Comparison of ENCODE assay signal across 33 cellular contexts in genomic region chr13:39567569-39567968, GRCh38. TPM values are rescaled to one million over a fixed set of nuclear protein-coding genes. Genes with fewer than 3 reads are reported as not detected.
DNase-seq lines count a peak whose midpoint lies in the region; ATAC-seq, FAIRE-seq and TF ChIP-seq lines count a peak whose summit lies in the region.
"Had no signal": no experiment of that assay in that cellular context is flagged by ENCODE, and none has a peak within 500 bp of the region (broad histone marks: within the 10 kb centered on the region; RNA-seq: fewer than 3 reads in every experiment).

No MANE protein-coding gene starts in this region.

- no peak overlapping the region for H2AFZ ChIP-seq in IMR-90 (replicated peaks; ENCODE audit: low read length, poor library complexity)
- H2AFZ ChIP-seq in K562 (ENCODE audit: low read depth, low read length), result no peak overlapping the region
- H2AFZ ChIP-seq: GM23248, PC-9 had no signal

- no CpG with 5 or more reads among the region's 1 CpG for WGBS in IMR-90 (ENCODE audit: extremely low coverage in 2 of 2, insufficient read length in 1 of 2), 2 experiments
- WGBS in K562 (ENCODE audit: insufficient coverage, low coverage, missing lambda C conversion rate), result 0% methylated on average over 1 of the region's 1 CpG

- peak overlapping the region; percentile 30; the same call in 1 of the 2 replicates for H3K4ac ChIP-seq in IMR-90 (ENCODE audit: low read depth, low read length)

- H3K36me3 Mint-ChIP-seq in nephron progenitor cell (ENCODE audit: low read depth), result no peaks in the 10 kb centered on the region
- no peaks in the 10 kb centered on the region for H3K36me3 Mint-ChIP-seq in CD4-positive, alpha-beta memory T cell
- no peaks in the 10 kb centered on the region for H3K36me3 Mint-ChIP-seq in naive thymus-derived CD8-positive, alpha-beta T cell
- H3K36me3 Mint-ChIP-seq: activated naive CD4-positive, alpha-beta T cell treated with anti-CD3 and anti-CD28 coated beads, Interleukin-2, amount 50 U/mL, for 24 hours; naive thymus-derived CD4-positive, alpha-beta T cell; stimulated activated effector memory CD8-positive, alpha-beta T cell treated with anti-CD3 and anti-CD28 coated beads, Interleukin-12 subunit alpha, Interleukin-12 subunit beta, amount 100 ng/mL, for 72 hours had no signal

- peak overlapping the region; percentile 58 for H2BK120ac ChIP-seq in IMR-90 (ENCODE audit: low read depth, low read length)

- no peak for TF ChIP-seq CTCF in IMR-90 (conservative IDR thresholded peaks at IDR 0.05; ENCODE audit: low read depth, low read length)
- TF ChIP-seq CTCF in K562 (IDR thresholded peaks at IDR 0.05 in 2 of 3, conservative IDR thresholded peaks at IDR 0.05 in 1 of 3; ENCODE audit: insufficient read depth in 2 of 3, low read depth in 1 of 3, low read length in 3 of 3), result no peak
- no peak for TF ChIP-seq CTCF in nephron progenitor cell (IDR thresholded peaks at IDR 0.05)

- no peak for ATAC-seq in IMR-90 (ENCODE audit: low read depth)
- ATAC-seq in K562, result no peak
- no peak for ATAC-seq in naive thymus-derived CD8-positive, alpha-beta T cell
- ATAC-seq: activated CD8-positive, alpha-beta T cell treated with anti-CD3 and anti-CD28 coated beads, Interleukin-2, amount 10 ng/mL, durations not matched to agents 7 days and 5 days; activated T-helper 17 cell treated with anti-CD3 and anti-CD28 coated beads, Interleukin-2, amount 50 U/mL, for 72 hours; left lung; naive thymus-derived CD4-positive, alpha-beta T cell; psoas muscle; stimulated activated effector memory CD8-positive, alpha-beta T cell treated with anti-CD3 and anti-CD28 coated beads, Interleukin-12 subunit alpha, Interleukin-12 subunit beta, amount 100 ng/mL, for 72 hours had no signal

- H3K27ac ChIP-seq in IMR-90 (ENCODE audit: insufficient read depth, low read length), result no peak overlapping the region
- H3K27ac ChIP-seq in K562 (ENCODE audit: extremely low read depth, low read depth, low read length), result no peak overlapping the region
- no peak overlapping the region for H3K27ac ChIP-seq in CD4-positive, alpha-beta memory T cell (ENCODE audit: low read depth, low read length)
- H3K27ac ChIP-seq: BLaER1, GM23248, left lung, PC-9, psoas muscle, VCaP had no signal

- dilution Hi-C loops in IMR-90 (cut with HindIII; ENCODE audit: low sequenced_read_pairs, unreplicated experiment), result no loop called here

- no peaks in the 10 kb centered on the region for H3K27me3 ChIP-seq in IMR-90 (ENCODE audit: control insufficient read depth, insufficient read depth, low read length)
- H3K27me3 ChIP-seq in K562 (ENCODE audit: control insufficient read depth in 2 of 2, insufficient read depth in 2 of 2, low read length in 2 of 2), result no peaks in the 10 kb centered on the region
- no peaks in the 10 kb centered on the region for H3K27me3 ChIP-seq in CD4-positive, alpha-beta memory T cell (ENCODE audit: insufficient read depth, low read length)
- H3K27me3 ChIP-seq: BLaER1, left lung, tibial nerve had no signal

- no peak overlapping the region for H3K14ac ChIP-seq in IMR-90 (replicated peaks; ENCODE audit: low read depth, low read length)

- TF ChIP-seq RAD21 in IMR-90 (IDR thresholded peaks at IDR 0.05; ENCODE audit: low read length), result no peak
- no peak for TF ChIP-seq RAD21 in K562 (CRISPR knock-in tag; conservative IDR thresholded peaks at IDR 0.05 in 1 of 2, IDR thresholded peaks at IDR 0.05 in 1 of 2)

- DNase-seq in EL, result peak; percentile 31
- no peak for DNase-seq in IMR-90
- no peak for DNase-seq in K562 (ENCODE audit: extremely low read depth in 1 of 4, low spot score in 3 of 4)
- no peak for DNase-seq in nephron progenitor cell
- DNase-seq in CD4-positive, alpha-beta memory T cell, result no peak
- no peak for DNase-seq in SKM-1 (lab: John Stamatoyannopoulos, UW; ENCODE audit: unreplicated experiment)
- DNase-seq in naive thymus-derived CD8-positive, alpha-beta T cell, result no peak
- DNase-seq: activated CD4-positive, alpha-beta T cell treated with anti-CD3 and anti-CD28 coated beads for 4 hours; activated CD8-positive, alpha-beta T cell treated with anti-CD3 and anti-CD28 coated beads, Interleukin-2, amount 10 ng/mL, durations not matched to agents 7 days and 5 days; amygdala; COR-L47; GDM1; GM23248; KBM-7; left lung; MM.1S; naive thymus-derived CD4-positive, alpha-beta T cell; NCI-H1417 treated with DMSO at 0.1 percent for 48 hours; NCI-H2081; NCI-H524 treated with DMSO at 0.1 percent for 48 hours; nucleus accumbens; PC-9; psoas muscle; SHP77 treated with DMSO at 0.1 percent for 48 hours; T1000 had no signal

- CTCF ChIA-PET in IMR-90 (lab: Yijun Ruan, JAX), result interaction anchor here (0.6 kb wide), 1 partner anchor 28 kb away, joined by 6 read pairs; no protein-coding TSS in a partner anchor
- CTCF ChIA-PET in K562 (lab: Yijun Ruan, JAX; ENCODE audit: low intra/inter-chr PET ratio), result no interaction called here
- CTCF ChIA-PET in CD4-positive, alpha-beta memory T cell (lab: Charles Lee; ENCODE audit: partially characterized antibody), result no interaction called here

- FAIRE-seq in K562 (lab: Jason Lieb, UNC), result no peak
- FAIRE-seq: colon, islet of Langerhans had no signal

- no peak overlapping the region for H3K23ac ChIP-seq in IMR-90 (ENCODE audit: low read depth, low read length)

- peak overlapping the region; percentile 2 for H3K27ac Mint-ChIP-seq in nephron progenitor cell
- H3K27ac Mint-ChIP-seq in CD4-positive, alpha-beta memory T cell, result no peak overlapping the region
- H3K27ac Mint-ChIP-seq in naive thymus-derived CD8-positive, alpha-beta T cell, result no peak overlapping the region
- H3K27ac Mint-ChIP-seq: activated CD8-positive, alpha-beta T cell treated with anti-CD3 and anti-CD28 coated beads, Interleukin-2, amount 10 ng/mL, durations not matched to agents 7 days and 5 days; activated naive CD4-positive, alpha-beta T cell treated with anti-CD3 and anti-CD28 coated beads, Interleukin-2, amount 50 U/mL, for 24 hours; activated T-helper 17 cell treated with anti-CD3 and anti-CD28 coated beads, Interleukin-2, amount 50 U/mL, for 72 hours; naive thymus-derived CD4-positive, alpha-beta T cell; stimulated activated effector memory CD8-positive, alpha-beta T cell treated with anti-CD3 and anti-CD28 coated beads, Interleukin-12 subunit alpha, Interleukin-12 subunit beta, amount 100 ng/mL, for 72 hours had no signal

- H3K9me3 Mint-ChIP-seq in nephron progenitor cell, result no peaks in the 10 kb centered on the region
- no peaks in the 10 kb centered on the region for H3K9me3 Mint-ChIP-seq in CD4-positive, alpha-beta memory T cell
- no peaks in the 10 kb centered on the region for H3K9me3 Mint-ChIP-seq in naive thymus-derived CD8-positive, alpha-beta T cell
- H3K9me3 Mint-ChIP-seq: activated naive CD4-positive, alpha-beta T cell treated with anti-CD3 and anti-CD28 coated beads, Interleukin-2, amount 50 U/mL, for 24 hours; activated T-helper 17 cell treated with anti-CD3 and anti-CD28 coated beads, Interleukin-2, amount 50 U/mL, for 72 hours; stimulated activated effector memory CD8-positive, alpha-beta T cell treated with anti-CD3 and anti-CD28 coated beads, Interleukin-12 subunit alpha, Interleukin-12 subunit beta, amount 100 ng/mL, for 72 hours had no signal

- H4K8ac ChIP-seq in IMR-90 (ENCODE audit: low read depth in 2 of 2, low read length in 2 of 2), result peak overlapping the region in 1 of 2 experiments; percentile 58; a peak in 1 of 4 replicates

- TF ChIP-seq EP300 in K562 (IDR thresholded peaks at IDR 0.05; ENCODE audit: low read length), result no peak

- no peak overlapping the region for H3K9ac ChIP-seq in IMR-90 (ENCODE audit: low read depth, low read length)
- H3K9ac ChIP-seq in K562 (ENCODE audit: insufficient read depth in 1 of 2, low read depth in 2 of 2, low read length in 2 of 2), result no peak overlapping the region
- H3K9ac ChIP-seq: BLaER1, GM23248 had no signal

- in situ Hi-C loops in IMR-90 (cut with MboI; ENCODE audit: low sequenced_read_pairs), result no loop called here
- in situ Hi-C loops in K562 (cut with MboI), result no loop called here

- H3K79me1 ChIP-seq in IMR-90 (ENCODE audit: low read depth in 1 of 2, low read length in 2 of 2), result peaks cover 29 to 55% of the 10 kb centered on the region in 2 experiments

- intact Hi-C loops in IMR-90 (cut with micrococcal nuclease) (no loop called here), K562 (cut with micrococcal nuclease) (no loop called here)
- intact Hi-C loops in CD4-positive, alpha-beta memory T cell (cut with micrococcal nuclease), result no loop called here

- no peak overlapping the region; the same call in 1 of the 2 replicates for H4K5ac ChIP-seq in IMR-90 (ENCODE audit: low read depth, low read length)

- H4K20me1 ChIP-seq in IMR-90 (ENCODE audit: insufficient read depth, low read length) (no peaks in the 10 kb centered on the region), K562 (replicated peaks; ENCODE audit: control insufficient read depth, insufficient read depth, low read length) (no peaks in the 10 kb centered on the region)
- H4K20me1 ChIP-seq: BLaER1 had no signal

- H3K9me1 ChIP-seq in IMR-90 (ENCODE audit: insufficient read depth, low read length) (peaks cover 7% of the 10 kb centered on the region; the same call in 1 of the 2 replicates), K562 (ENCODE audit: control insufficient read depth, insufficient read depth, low read length) (no peaks in the 10 kb centered on the region)

- H3K4me3 ChIP-seq in IMR-90 (ENCODE audit: insufficient read depth, low read depth, low read length) (no peak overlapping the region), K562 (no peak overlapping the region)
- no peak overlapping the region for H3K4me3 ChIP-seq in CD4-positive, alpha-beta memory T cell (ENCODE audit: low read length in 2 of 2)
- H3K4me3 ChIP-seq: BLaER1, GM23248, left lung, PC-9, psoas muscle, tibial nerve had no signal

- H3K79me2 ChIP-seq in K562 (ENCODE audit: control insufficient read depth, insufficient read depth, low read length), result no peaks in the 10 kb centered on the region

- POLR2A ChIA-PET in IMR-90 (lab: Charles Lee; ENCODE audit: unreplicated experiment), result no interaction called here
- POLR2A ChIA-PET in K562 (lab: Yijun Ruan, JAX), result interaction anchor here (0.6 kb wide), 1 partner anchor 250 kb away, joined by 3 read pairs; no protein-coding TSS in a partner anchor
- POLR2A ChIA-PET in CD4-positive, alpha-beta memory T cell (lab: Charles Lee; ENCODE audit: partially characterized antibody), result no interaction called here
- POLR2A ChIA-PET in naive thymus-derived CD8-positive, alpha-beta T cell (lab: Charles Lee), result no interaction called here

- H3K4me1 ChIP-seq in IMR-90 (ENCODE audit: control insufficient read depth, insufficient read depth, low read length) (peaks cover 12% of the 10 kb centered on the region), K562 (replicated peaks in 1 of 2; ENCODE audit: control insufficient read depth in 2 of 2, insufficient read depth in 2 of 2, low read length in 2 of 2) (no peaks in the 10 kb centered on the region)
- H3K4me1 ChIP-seq in CD4-positive, alpha-beta memory T cell (ENCODE audit: insufficient read depth, low read length), result no peaks in the 10 kb centered on the region
- H3K4me1 ChIP-seq: BLaER1, left lung, psoas muscle had no signal

- no peak overlapping the region for H3K4me3 Mint-ChIP-seq in nephron progenitor cell
- H3K4me3 Mint-ChIP-seq in CD4-positive, alpha-beta memory T cell, result no peak overlapping the region
- no peak overlapping the region for H3K4me3 Mint-ChIP-seq in naive thymus-derived CD8-positive, alpha-beta T cell
- H3K4me3 Mint-ChIP-seq: activated CD8-positive, alpha-beta T cell treated with anti-CD3 and anti-CD28 coated beads, Interleukin-2, amount 10 ng/mL, durations not matched to agents 7 days and 5 days; activated naive CD4-positive, alpha-beta T cell treated with anti-CD3 and anti-CD28 coated beads, Interleukin-2, amount 50 U/mL, for 24 hours; activated T-helper 17 cell treated with anti-CD3 and anti-CD28 coated beads, Interleukin-2, amount 50 U/mL, for 72 hours; naive thymus-derived CD4-positive, alpha-beta T cell; stimulated activated effector memory CD8-positive, alpha-beta T cell treated with anti-CD3 and anti-CD28 coated beads, Interleukin-12 subunit alpha, Interleukin-12 subunit beta, amount 100 ng/mL, for 72 hours had no signal

- peaks cover 38% of the 10 kb centered on the region for H3K4me1 Mint-ChIP-seq in nephron progenitor cell
- H3K4me1 Mint-ChIP-seq in CD4-positive, alpha-beta memory T cell, result peaks cover 0 to 1% (median 0%) of the 10 kb centered on the region in 4 donors
- no peaks in the 10 kb centered on the region for H3K4me1 Mint-ChIP-seq in naive thymus-derived CD8-positive, alpha-beta T cell
- H3K4me1 Mint-ChIP-seq: activated naive CD4-positive, alpha-beta T cell treated with anti-CD3 and anti-CD28 coated beads, Interleukin-2, amount 50 U/mL, for 24 hours; activated T-helper 17 cell treated with anti-CD3 and anti-CD28 coated beads, Interleukin-2, amount 50 U/mL, for 72 hours; naive thymus-derived CD4-positive, alpha-beta T cell; stimulated activated effector memory CD8-positive, alpha-beta T cell treated with anti-CD3 and anti-CD28 coated beads, Interleukin-12 subunit alpha, Interleukin-12 subunit beta, amount 100 ng/mL, for 72 hours had no signal

- peak overlapping the region; percentile 87; the same call in 1 of the 2 replicates for H2BK20ac ChIP-seq in IMR-90 (ENCODE audit: low read depth, low read length)

- BruUV-seq in IMR-90 (replicated peaks; lab: Mats Ljungman, UMichigan) (no TSS peak), K562 (replicated peaks; lab: Mats Ljungman, UMichigan) (no TSS peak)

- H3K9me3 ChIP-seq in IMR-90 (ENCODE audit: control insufficient read depth, insufficient read depth, low read length) (no peaks in the 10 kb centered on the region), K562 (replicated peaks; ENCODE audit: control insufficient read depth, insufficient read depth, low read depth, low read length) (no peaks in the 10 kb centered on the region)
- no peaks in the 10 kb centered on the region for H3K9me3 ChIP-seq in CD4-positive, alpha-beta memory T cell (ENCODE audit: control insufficient read depth in 1 of 2, low read length in 2 of 2)
- H3K9me3 ChIP-seq: BLaER1, left lung, psoas muscle, tibial nerve had no signal

- H3K36me3 ChIP-seq in IMR-90 (ENCODE audit: control insufficient read depth, insufficient read depth, low read length) (no peaks in the 10 kb centered on the region; the same call in 1 of the 2 replicates), K562 (ENCODE audit: control insufficient read depth, insufficient read depth, low read length) (no peaks in the 10 kb centered on the region)
- no peaks in the 10 kb centered on the region for H3K36me3 ChIP-seq in CD4-positive, alpha-beta memory T cell (ENCODE audit: insufficient read depth, low read length)
- H3K36me3 ChIP-seq: BLaER1, left lung had no signal

- H2BK15ac ChIP-seq in IMR-90 (ENCODE audit: low read depth, low read length), result no peak overlapping the region

- no peak overlapping the region for H2AK5ac ChIP-seq in IMR-90 (ENCODE audit: low read depth, low read length)

- H3K4me2 ChIP-seq in IMR-90 (ENCODE audit: low read depth, low read length) (no peak overlapping the region), K562 (ENCODE audit: insufficient read depth, low read length) (no peak overlapping the region)
- H3K4me2 ChIP-seq: BLaER1, PC-9 had no signal

- peak overlapping the region; percentile 80; the same call in 1 of the 2 replicates for H3K18ac ChIP-seq in IMR-90 (ENCODE audit: low read depth, low read length)

- H2BK5ac ChIP-seq in IMR-90 (ENCODE audit: low read depth, low read length, poor library complexity, severe bottlenecking), result peak overlapping the region; percentile 32

- no peaks in the 10 kb centered on the region for H3K27me3 Mint-ChIP-seq in nephron progenitor cell (ENCODE audit: low read depth, poor library complexity)
- H3K27me3 Mint-ChIP-seq in CD4-positive, alpha-beta memory T cell, result peaks cover 9 to 11% of the 10 kb centered on the region in 2 donors
- peaks cover 4 to 34% (median 20%) of the 10 kb centered on the region in 5 donors for H3K27me3 Mint-ChIP-seq in naive thymus-derived CD8-positive, alpha-beta T cell

- H4K91ac ChIP-seq in IMR-90 (ENCODE audit: insufficient read depth, low read depth, low read length), result 0 out of 2 replicates have a peak overlapping the region, but pooled peaks have one; percentile 30

- H2AK9ac ChIP-seq in IMR-90 (replicated peaks; ENCODE audit: low read depth, low read length, poor library complexity), result no peak overlapping the region

- no peak for TF ChIP-seq POLR2A in IMR-90 (IDR thresholded peaks at IDR 0.05; ENCODE audit: low read depth, low read length)
- no peak for TF ChIP-seq POLR2A in K562 (conservative IDR thresholded peaks at IDR 0.05)

- no peak overlapping the region for H3K56ac ChIP-seq in IMR-90 (ENCODE audit: extremely low read depth, insufficient read depth, low read length)

RNA-seq across cellular contexts. Expression of gene LHFPL6, which starts 35.4 kb away (rescaled TPM):
- 24.7 and 25.3 TPM in 2 replicates for total RNA-seq in IMR-90 (2012; rRNA removed)
- 35.1 and 36.1 TPM in 2 replicates for polyA plus RNA-seq in IMR-90 (2012; rRNA removed)
- 37.5 and 38.6 TPM in 2 replicates for polyA plus RNA-seq in IMR-90 (2012; cell fraction: cytosol; rRNA removed)
- 7.4 and 12.0 TPM in 2 replicates for polyA plus RNA-seq in IMR-90 (2012; cell fraction: nucleus; rRNA removed; ENCODE audit: low replicate concordance)
- total RNA-seq in K562 (2011; cell fraction: chromatin; rRNA removed; ENCODE audit: low replicate concordance), result not detected in 2 replicates
- total RNA-seq in K562 (2011; cell fraction: nucleolus; rRNA removed), result not detected in 2 replicates
- not detected in 2 replicates for total RNA-seq in K562 (2011; cell fraction: nucleoplasm; rRNA removed)
- not detected in 2 replicates for total RNA-seq in K562 (2014; rRNA removed)
- total RNA-seq in K562 (2014; rRNA removed; fragmentation: Illumina TruSeq; extraction: Trizol), result not detected in 2 replicates
- not detected in 2 replicates for total RNA-seq in K562 (2015; rRNA removed; fragmentation: Illumina TruSeq; extraction: Trizol)
- total RNA-seq in K562 (2021), result 0.18 TPM in 1 of 2 replicates, not detected in the other
- polyA plus RNA-seq in K562 (2011; rRNA removed), result not detected in 2 replicates
- polyA plus RNA-seq in K562 (2011; cell fraction: cytosol; rRNA removed), result not detected in 2 replicates
- polyA plus RNA-seq in K562 (2011; cell fraction: nucleus; rRNA removed), result not detected in 2 replicates
- not detected in 2 replicates for polyA plus RNA-seq in K562 (2012)
- polyA plus RNA-seq in K562 (2014; fragmentation: Illumina TruSeq; extraction: Trizol), result not detected in 2 replicates
- polyA plus RNA-seq in K562 (2014; fragmentation: Nextera tagmentation; extraction: Ambion mirVana), result not detected
- not detected in 2 replicates for polyA plus RNA-seq in K562 (2014; rRNA removed)
- not detected in 2 replicates for polyA minus RNA-seq in K562 (2011; rRNA and poly(A)+ RNA removed)
- polyA minus RNA-seq in K562 (2011; cell fraction: cytosol; rRNA and poly(A)+ RNA removed), result not detected in 2 replicates
- polyA minus RNA-seq in K562 (2011; cell fraction: nucleus; rRNA and poly(A)+ RNA removed), result not detected in 2 replicates
- total RNA-seq in CD4-positive, alpha-beta memory T cell, result not detected
- polyA plus RNA-seq in CD4-positive, alpha-beta memory T cell, result under 1 TPM in 1 of 2 donors, not detected in 1; 0.16 TPM
- total RNA-seq in naive thymus-derived CD8-positive, alpha-beta T cell, result not detected
- polyA plus RNA-seq in naive thymus-derived CD8-positive, alpha-beta T cell, result not detected
- polyA plus RNA-seq: naive thymus-derived CD4-positive, alpha-beta T cell had no signal

Comparison
In these comparisons a context has a peak if more than half of its experiments do, and no peak if none do; other contexts are left out.
1. RNA of gene LHFPL6, which starts 35.4 kb away (total RNA-seq): 24.7 to 25.3 TPM in IMR-90; not detected in CD4-positive, alpha-beta memory T cell, 0.18 TPM in K562 and not detected in naive thymus-derived CD8-positive, alpha-beta T cell; every median in the first group is over 10 times any median in the second.